In the genomic region with DNA sequence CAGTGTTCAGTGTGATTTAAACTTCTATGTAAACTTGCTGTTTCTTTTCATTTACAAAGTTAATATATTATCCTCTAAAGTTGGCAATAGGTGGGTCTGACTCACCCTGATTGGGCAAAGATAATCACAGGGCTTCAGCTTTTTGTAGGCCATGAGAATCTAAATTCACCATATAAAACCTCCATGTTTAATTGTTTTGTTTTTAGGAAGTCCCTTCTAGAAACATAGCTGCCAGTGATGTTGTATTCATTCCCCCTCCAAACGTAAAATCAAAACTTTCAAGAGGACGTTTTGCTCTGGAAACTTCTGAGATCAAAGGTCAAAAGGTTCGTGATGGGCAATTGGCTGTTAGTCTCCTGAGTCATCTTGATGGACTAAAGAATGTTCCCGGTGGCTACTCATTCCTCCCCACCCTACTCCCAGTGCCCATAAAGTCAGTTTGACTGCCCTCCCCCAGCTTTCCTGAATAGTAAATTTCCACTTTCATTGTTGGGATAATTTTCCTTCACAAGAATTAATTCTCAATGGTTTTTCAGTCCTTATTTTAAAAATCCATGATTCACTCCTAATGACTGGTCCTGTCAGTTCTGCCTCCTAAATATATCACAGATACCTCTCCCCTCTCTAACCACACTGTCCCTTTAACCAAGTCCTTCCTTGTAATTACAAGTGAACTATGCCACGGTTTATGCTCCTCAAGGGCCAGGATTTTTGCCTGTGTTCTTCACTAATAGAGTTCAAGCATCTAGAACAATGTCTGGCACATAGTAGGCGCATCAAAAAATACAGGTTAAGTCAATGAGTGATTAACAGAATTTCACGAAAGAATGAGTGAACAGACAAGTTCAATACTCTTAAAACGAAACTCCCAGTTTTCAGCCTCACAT, we compare ENCODE assay signal across 1 cellular context.
TF ChIP-seq lines count a peak whose summit lies in the region.

No MANE protein-coding gene starts in this region.

TF ChIP-seq in IMR-90, 13 proteins besides CTCF, POLR2A, EP300 and RAD21:
- no peak for TF ChIP-seq MAFK (IDR thresholded peaks at IDR 0.05; ENCODE audit: low read depth, low read length)
- TF ChIP-seq CHD1 (IDR thresholded peaks at IDR 0.05; ENCODE audit: low read depth, low read length): no peak
- TF ChIP-seq MAZ (IDR thresholded peaks at IDR 0.05; ENCODE audit: borderline replicate concordance, low read depth, low read length): no peak
- TF ChIP-seq MXI1 (IDR thresholded peaks at IDR 0.05; ENCODE audit: borderline replicate concordance, low read depth, low read length): no peak
- TF ChIP-seq SMC3 (IDR thresholded peaks at IDR 0.05; ENCODE audit: low read depth, low read length): no peak
